ENCODE assay signal across 11 cellular contexts in the genomic region with DNA sequence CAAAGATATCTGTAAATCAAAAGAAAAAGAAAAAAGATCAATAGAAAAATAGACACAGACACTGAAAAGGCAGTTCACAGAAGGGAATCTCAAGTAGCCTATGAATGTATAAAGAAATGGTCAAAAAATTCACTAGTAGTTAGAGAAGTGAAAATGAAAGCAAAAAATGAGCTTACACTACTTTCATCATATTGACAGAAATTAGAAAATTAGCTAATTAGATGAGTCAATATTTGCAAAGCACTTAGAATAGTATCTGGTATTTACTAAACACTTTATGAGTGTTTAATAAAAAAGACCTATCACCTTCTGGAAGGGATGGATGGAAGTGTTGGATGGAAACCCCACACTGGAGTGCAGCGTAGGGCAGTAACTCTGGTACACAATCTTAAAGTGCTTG. TPM values are rescaled to one million over a fixed set of nuclear protein-coding genes. Genes with fewer than 3 reads are reported as not detected.
A peak's percentile ranks its signal among the peaks of the same experiment; 100 is the strongest.
DNase-seq lines count a peak whose midpoint lies in the region; ATAC-seq and TF ChIP-seq lines count a peak whose summit lies in the region.
"Had no signal": no experiment of that assay in that cellular context is flagged by ENCODE, and none has a peak within 500 bp of the region (broad histone marks: within the 10 kb centered on the region; RNA-seq: fewer than 3 reads in every experiment).

No MANE protein-coding gene starts in this region.

- H3K9me3 Mint-ChIP-seq in HFFc6, result no peaks in the 10 kb centered on the region

- H3K36me3 ChIP-seq in muscle layer of duodenum (ENCODE audit: control insufficient read depth in 1 of 2, insufficient read depth in 2 of 2, low read length in 2 of 2) (no peaks in the 10 kb centered on the region), HAP-1 (replicated peaks) (no peaks in the 10 kb centered on the region)

- no peaks in the 10 kb centered on the region for H3K9me3 ChIP-seq in muscle layer of duodenum (ENCODE audit: control insufficient read depth in 1 of 2, low read length in 2 of 2)
- H3K9me3 ChIP-seq in HAP-1, result no peaks in the 10 kb centered on the region

- H3K4me3 ChIP-seq in muscle layer of duodenum (ENCODE audit: low read depth in 1 of 2, low read length in 2 of 2), result peak overlapping the region in 1 of 2 donors; percentile 5
- no peak overlapping the region for H3K4me3 ChIP-seq in HAP-1

- TF ChIP-seq CTCF in HFFc6 (IDR thresholded peaks at IDR 0.05), result no peak

- H3K4me3 Mint-ChIP-seq in HFFc6, result peak overlapping the region; percentile 63

- ATAC-seq in GM18858 (IDR thresholded peaks at IDR 0.05; ENCODE audit: unreplicated experiment), result no peak
- ATAC-seq: sciatic nerve had no signal

- no peak overlapping the region for H3K27ac Mint-ChIP-seq in HFFc6
- H3K27ac Mint-ChIP-seq: brain had no signal

- H3K4me1 ChIP-seq in muscle layer of duodenum (ENCODE audit: control insufficient read depth in 1 of 2, insufficient read depth in 2 of 2, low read length in 2 of 2) (peaks cover 7 to 13% of the 10 kb centered on the region in 2 donors), HAP-1 (peaks cover 7% of the 10 kb centered on the region)

- no peaks in the 10 kb centered on the region for H3K27me3 Mint-ChIP-seq in HFFc6 (ENCODE audit: insufficient read depth)

- peak overlapping the region; percentile 32 for H3K27ac ChIP-seq in muscle layer of duodenum (ENCODE audit: low read length)

- H3K27me3 ChIP-seq in muscle layer of duodenum (ENCODE audit: low read depth, low read length) (no peaks in the 10 kb centered on the region), HAP-1 (ENCODE audit: low read depth) (peaks cover 5% of the 10 kb centered on the region; the same call in 1 of the 2 replicates)

- in situ Hi-C loops in HAP-1 (cut with MboI; ENCODE audit: low sequenced_read_pairs), result no loop called here

- H3K36me3 Mint-ChIP-seq in HFFc6 (ENCODE audit: low read depth), result no peaks in the 10 kb centered on the region
- H3K36me3 Mint-ChIP-seq: brain had no signal

- peaks cover 12% of the 10 kb centered on the region; the same call in 1 of the 2 replicates for H3K4me1 Mint-ChIP-seq in HFFc6 (ENCODE audit: low read depth)
- H3K4me1 Mint-ChIP-seq: brain had no signal

- DNase-seq in NCI-H1105 treated with DMSO at 0.1 percent for 48 hours (lab: John Stamatoyannopoulos, UW) (peak; percentile 13), NCI-H1105 (lab: John Stamatoyannopoulos, UW) (no peak), HFFc6 (no peak), NOMO-1 (lab: John Stamatoyannopoulos, UW; ENCODE audit: unreplicated experiment in 2 of 2) (peak; percentile 40 to 84), HAP-1 (ENCODE audit: low spot score in 2 of 2) (no peak), NCI-H2227 (lab: John Stamatoyannopoulos, UW; ENCODE audit: unreplicated experiment) (no peak)
- DNase-seq: NCI-H510A had no signal

RNA-seq across cellular contexts. Expression of a gene that starts 1.7 kb away (rescaled TPM):
- 1 to 10 TPM in 1 of 6 experiments, under 1 TPM in 5; 0.35 to 1.1 (median 0.41) TPM for total RNA-seq in HFFc6 (2021; fragmentation: NEBNext Ultra II Directional; extraction: Animal tissue kit (Norgen Biotek cat#: 25700))

RNA-seq across cellular contexts. Expression of a gene that starts 13.7 kb away (rescaled TPM):
- total RNA-seq in HFFc6 (2021; fragmentation: NEBNext Ultra II Directional; extraction: Animal tissue kit (Norgen Biotek cat#: 25700)), result 10 to 100 TPM; 23.9 to 34.7 (median 29.7) TPM

Comparison
In these comparisons a context has a peak if more than half of its experiments do, and no peak if none do; other contexts are left out.
1. DNase-seq: peak in NCI-H1105 treated with DMSO at 0.1 percent for 48 hours (single experiment) and NOMO-1 (2 of 2); none in NCI-H1105 (single experiment), HFFc6 (single experiment), HAP-1 (0 of 2) and NCI-H2227 (single experiment).